Comparison of ENCODE assay signal across 14 cellular contexts in the genomic region with DNA sequence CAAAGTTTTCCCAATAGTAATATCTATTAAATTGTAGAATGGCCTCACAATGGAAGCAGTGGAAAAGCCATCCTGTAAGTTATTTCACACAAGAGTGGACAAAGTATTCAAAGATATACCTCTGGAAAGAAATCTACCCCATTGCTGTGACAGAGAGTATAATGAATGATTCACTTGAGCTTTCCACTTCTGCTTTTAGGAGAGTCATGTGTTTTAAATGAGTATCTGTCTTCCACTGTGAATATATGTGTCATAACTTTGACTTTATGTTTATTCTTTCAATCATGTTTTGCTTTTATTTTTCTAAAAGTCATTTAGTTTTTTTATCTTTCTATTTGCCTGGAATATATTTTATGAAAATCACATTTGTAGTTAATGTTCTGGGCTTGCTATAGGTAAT.
DNase-seq lines count a peak whose midpoint lies in the region; ATAC-seq and TF ChIP-seq lines count a peak whose summit lies in the region.
"Had no signal": no experiment of that assay in that cellular context is flagged by ENCODE, and none has a peak within 500 bp of the region (broad histone marks: within the 10 kb centered on the region; RNA-seq: fewer than 3 reads in every experiment).

No MANE protein-coding gene starts in this region.

- in situ Hi-C loops in SK-MEL-5 (cut with HindIII; ENCODE audit: low pct_unique_long_range_greater_than_20kb, low sequenced_read_pairs), result no loop called here

- H3K9me3 Mint-ChIP-seq in endodermal cell, result no peaks in the 10 kb centered on the region
- H3K9me3 Mint-ChIP-seq: CD4-positive, alpha-beta T cell had no signal

- no peaks in the 10 kb centered on the region for H3K36me3 ChIP-seq in endodermal cell (ENCODE audit: control insufficient read depth, insufficient read depth, low read length)
- H3K36me3 ChIP-seq: breast epithelium had no signal

- no peak overlapping the region for H3K9ac ChIP-seq in endodermal cell (ENCODE audit: extremely low read depth, low read length, poor library complexity, severe bottlenecking)

- H3K27me3 Mint-ChIP-seq in endodermal cell (ENCODE audit: insufficient read depth), result no peaks in the 10 kb centered on the region
- H3K27me3 Mint-ChIP-seq: activated T-helper 17 cell treated with anti-CD3 and anti-CD28 coated beads, Interleukin-2, amount 50 U/mL, for 72 hours; CD4-positive, alpha-beta T cell had no signal

- H3K4me3 Mint-ChIP-seq in endodermal cell, result no peak overlapping the region
- H3K4me3 Mint-ChIP-seq: activated T-helper 17 cell treated with anti-CD3 and anti-CD28 coated beads, Interleukin-2, amount 50 U/mL, for 72 hours; CD4-positive, alpha-beta T cell had no signal

- H3K9me3 ChIP-seq in endodermal cell (ENCODE audit: control insufficient read depth, low read length), result no peaks in the 10 kb centered on the region
- H3K9me3 ChIP-seq: breast epithelium had no signal

- TF ChIP-seq CTCF in endodermal cell (conservative IDR thresholded peaks at IDR 0.05), result no peak

- no peak overlapping the region for H3K27ac Mint-ChIP-seq in endodermal cell
- H3K27ac Mint-ChIP-seq: activated T-helper 17 cell treated with anti-CD3 and anti-CD28 coated beads, Interleukin-2, amount 50 U/mL, for 72 hours; CD4-positive, alpha-beta T cell had no signal

- no peaks in the 10 kb centered on the region for H3K4me1 Mint-ChIP-seq in endodermal cell
- H3K4me1 Mint-ChIP-seq: activated T-helper 17 cell treated with anti-CD3 and anti-CD28 coated beads, Interleukin-2, amount 50 U/mL, for 72 hours had no signal

- no peaks in the 10 kb centered on the region for H3K36me3 Mint-ChIP-seq in endodermal cell (ENCODE audit: low read depth)

- H3K27ac ChIP-seq in endodermal cell (ENCODE audit: low read depth, low read length), result no peak overlapping the region
- H3K27ac ChIP-seq: breast epithelium had no signal

- DNase-seq in SK-MEL-5 (ENCODE audit: low read depth, low spot score) (peak; percentile 31), AG08396 (ENCODE audit: low spot score) (no peak), NCI-H524 (lab: John Stamatoyannopoulos, UW) (no peak), endodermal cell (no peak)
- no peak for DNase-seq in stimulated activated CD8-positive, alpha-beta memory T cell treated with anti-CD3 and anti-CD28 coated beads, Interleukin-4, amount 100 ng/mL, for 48 hours
- DNase-seq: CD4-positive, alpha-beta T cell; NCI-H510A; SHP77 treated with DMSO at 0.1 percent for 48 hours; trophoblast cell had no signal

- no peaks in the 10 kb centered on the region for H3K27me3 ChIP-seq in endodermal cell (ENCODE audit: control insufficient read depth, insufficient read depth, low read length, poor library complexity, severe bottlenecking)
- H3K27me3 ChIP-seq: breast epithelium had no signal

- peak; percentile 93 for ATAC-seq in GM18873 (IDR thresholded peaks at IDR 0.05; ENCODE audit: low FRiP score, unreplicated experiment)
- ATAC-seq in GM21619 (IDR thresholded peaks at IDR 0.05; ENCODE audit: unreplicated experiment), result peak; percentile 98
- ATAC-seq in HG03103 (IDR thresholded peaks at IDR 0.05; ENCODE audit: low read depth, unreplicated experiment), result peak; percentile 78
- ATAC-seq: activated T-helper 17 cell treated with anti-CD3 and anti-CD28 coated beads, Interleukin-2, amount 50 U/mL, for 72 hours had no signal

- H3K4me1 ChIP-seq in endodermal cell (ENCODE audit: control insufficient read depth, insufficient read depth, low read length), result no peaks in the 10 kb centered on the region
- H3K4me1 ChIP-seq: breast epithelium had no signal

- no peak overlapping the region for H3K4me3 ChIP-seq in endodermal cell (ENCODE audit: low read length)
- H3K4me3 ChIP-seq: breast epithelium had no signal
